Comparison of ENCODE assay signal across 18 cellular contexts in the genomic region with DNA sequence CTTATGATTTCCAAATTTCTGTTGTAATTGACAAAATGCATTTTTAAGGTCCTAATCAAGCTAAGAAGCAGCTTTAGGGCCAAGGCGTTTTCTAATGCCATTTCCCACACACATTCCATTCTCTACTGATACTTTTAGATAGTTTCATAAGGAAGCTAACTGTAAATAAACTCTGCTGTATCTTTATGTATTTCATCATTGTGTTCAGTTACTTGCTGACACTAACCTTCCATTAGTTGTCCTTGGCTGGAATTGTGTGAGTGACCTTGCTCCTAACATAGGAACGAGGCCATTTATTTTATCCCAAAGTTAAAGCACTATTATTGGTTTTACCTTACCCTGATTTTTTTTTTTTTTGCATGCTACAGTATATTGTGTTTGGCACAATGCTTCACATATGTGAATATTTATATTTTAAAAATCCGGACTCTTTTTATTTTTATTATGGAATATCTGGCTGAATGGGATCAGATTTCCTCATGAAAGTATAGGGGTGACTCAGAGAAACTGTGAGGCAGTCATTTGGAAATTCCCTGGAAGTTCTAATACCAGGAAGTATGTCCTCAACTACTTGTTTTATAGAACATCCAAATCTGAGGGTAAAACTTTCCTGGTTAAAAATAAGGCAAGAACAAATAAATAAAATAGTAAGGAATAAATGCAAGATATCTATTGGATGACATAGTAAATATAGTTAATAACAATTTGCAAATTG.
DNase-seq lines count a peak whose midpoint lies in the region; ATAC-seq and TF ChIP-seq lines count a peak whose summit lies in the region.
"Had no signal": no experiment of that assay in that cellular context is flagged by ENCODE, and none has a peak within 500 bp of the region (broad histone marks: within the 10 kb centered on the region; RNA-seq: fewer than 3 reads in every experiment).

No MANE protein-coding gene starts in this region.

- peak overlapping the region; percentile 46 for H3K27ac ChIP-seq in PC-3 (ENCODE audit: low read length)
- H3K27ac ChIP-seq: BLaER1 treated with 17β-estradiol and CSF1 and Interleukin-3, amounts not matched to agents 10 nM and 100 nM; gastroesophageal sphincter; psoas muscle; thyroid gland had no signal

- no peak overlapping the region for H3K4me3 Mint-ChIP-seq in T-cell
- H3K4me3 Mint-ChIP-seq: dendritic cell treated with granulocyte-macrophage colony-stimulating factor and Interleukin-4, amounts not matched to agents 40 ng/mL and 50 ng/mL, for 4 days; T-helper 1 cell treated with Interleukin-12 subunit alpha and Interleukin-12 subunit beta and Interleukin-4 antibody, amounts not matched to agents 30 μg/mL and 1 μg/mL, for 36 hours had no signal

- H3K4me1 Mint-ChIP-seq in T-cell: no peaks in the 10 kb centered on the region

- DNase-seq in AG10803 (ENCODE audit: low read depth) (peak; percentile 39), PC-3 (peak; percentile 40), dermis microvascular lymphatic vessel endothelial cell (ENCODE audit: low read depth in 2 of 2) (peak; percentile 56 to 87), kidney tubule cell (ENCODE audit: low spot score) (peak; percentile 81), inferior parietal cortex (ENCODE audit: extremely low spot score) (no peak), T-cell (no peak), NCI-H526 treated with DMSO at 0.1 percent for 48 hours (lab: John Stamatoyannopoulos, UW) (no peak)
- DNase-seq: activated CD4-positive, alpha-beta T cell treated with anti-CD3 and anti-CD28 coated beads for 4 hours; activated T-cell treated with anti-CD3 and anti-CD28 coated beads, Interleukin-2, amount 50 U/mL, for 1 hour; left cardiac atrium; NCI-H1417; psoas muscle; thyroid gland had no signal

- CTCF ChIA-PET in PC-3 (lab: Charles Lee): no interaction called here
- CTCF ChIA-PET in T-cell (lab: Charles Lee): no interaction called here

- no peak overlapping the region for H3K9ac ChIP-seq in PC-3 (ENCODE audit: low read length)
- H3K9ac ChIP-seq: BLaER1 treated with 17β-estradiol and CSF1 and Interleukin-3, amounts not matched to agents 10 nM and 100 nM had no signal

- H3K4me2 ChIP-seq in PC-3 (ENCODE audit: low read length): no peak overlapping the region
- H3K4me2 ChIP-seq: BLaER1 treated with 17β-estradiol and CSF1 and Interleukin-3, amounts not matched to agents 10 nM and 100 nM had no signal

- no peaks in the 10 kb centered on the region for H3K27me3 ChIP-seq in PC-3 (ENCODE audit: low read length)
- H3K27me3 ChIP-seq: BLaER1 treated with 17β-estradiol and CSF1 and Interleukin-3, amounts not matched to agents 10 nM and 100 nM; gastroesophageal sphincter; thyroid gland had no signal

- H3K4me3 ChIP-seq in AG10803 (ENCODE audit: low read length): no peak overlapping the region
- no peak overlapping the region for H3K4me3 ChIP-seq in PC-3 (ENCODE audit: low read length)
- H3K4me3 ChIP-seq: BLaER1 treated with 17β-estradiol and CSF1 and Interleukin-3, amounts not matched to agents 10 nM and 100 nM; gastroesophageal sphincter; psoas muscle; thyroid gland had no signal

- no peaks in the 10 kb centered on the region for H4K20me1 ChIP-seq in PC-3 (ENCODE audit: low read length)
- H4K20me1 ChIP-seq: BLaER1 treated with 17β-estradiol and CSF1 and Interleukin-3, amounts not matched to agents 10 nM and 100 nM had no signal

- no peaks in the 10 kb centered on the region for H3K36me3 ChIP-seq in PC-3 (ENCODE audit: low read depth, low read length)
- H3K36me3 ChIP-seq: BLaER1 treated with 17β-estradiol and CSF1 and Interleukin-3, amounts not matched to agents 10 nM and 100 nM; gastroesophageal sphincter; thyroid gland had no signal

- ATAC-seq in PC-3 (peak; percentile 76), T-cell (replicated peaks in 1 of 4) (no peak), HG03469 (IDR thresholded peaks at IDR 0.05; ENCODE audit: unreplicated experiment) (no peak)
- ATAC-seq: gastroesophageal sphincter, left cardiac atrium, psoas muscle had no signal

- no peaks in the 10 kb centered on the region for H3K9me2 ChIP-seq in PC-3 (replicated peaks; ENCODE audit: low read length)

- TF ChIP-seq CTCF in AG10803 (conservative IDR thresholded peaks at IDR 0.05; ENCODE audit: low read length): no peak
- TF ChIP-seq CTCF in PC-3 (conservative IDR thresholded peaks at IDR 0.05; ENCODE audit: low read depth, low read length): no peak

- no peaks in the 10 kb centered on the region for H3F3A ChIP-seq in PC-3 (ENCODE audit: low read length, unreplicated experiment)

- H3K9me3 ChIP-seq in PC-3 (ENCODE audit: low read length): no peaks in the 10 kb centered on the region
- H3K9me3 ChIP-seq: BLaER1 treated with 17β-estradiol and CSF1 and Interleukin-3, amounts not matched to agents 10 nM and 100 nM; gastroesophageal sphincter; psoas muscle; thyroid gland had no signal

- no peaks in the 10 kb centered on the region for H3K79me2 ChIP-seq in PC-3 (ENCODE audit: low read length)

- 0 out of 2 replicates have a peak overlapping the region, but pooled peaks have one; percentile 18 for H2AFZ ChIP-seq in PC-3 (ENCODE audit: low read length)

- H3K4me1 ChIP-seq in PC-3 (ENCODE audit: insufficient read depth, low read length): peaks cover 15% of the 10 kb centered on the region
- H3K4me1 ChIP-seq: gastroesophageal sphincter, psoas muscle, thyroid gland had no signal

- intact Hi-C loops in PC-3 (cut with micrococcal nuclease): no loop called here

- POLR2A ChIA-PET in PC-3 (lab: Charles Lee; ENCODE audit: unreplicated experiment) (no interaction called here), T-cell (lab: Charles Lee) (no interaction called here)

- peaks cover 0 to 2% (median 0%) of the 10 kb centered on the region in 3 donors for H3K9me3 Mint-ChIP-seq in T-cell
- H3K9me3 Mint-ChIP-seq: dendritic cell treated with granulocyte-macrophage colony-stimulating factor and Interleukin-4, amounts not matched to agents 40 ng/mL and 50 ng/mL, for 4 days; T-helper 1 cell treated with Interleukin-12 subunit alpha and Interleukin-12 subunit beta and Interleukin-4 antibody, amounts not matched to agents 30 μg/mL and 1 μg/mL, for 36 hours had no signal

- BruUV-seq in PC-3 (replicated peaks; lab: Mats Ljungman, UMichigan): no TSS peak

- no peaks in the 10 kb centered on the region for H3K36me3 Mint-ChIP-seq in T-cell

- H3K27ac Mint-ChIP-seq in T-cell: no peak overlapping the region
- H3K27ac Mint-ChIP-seq: dendritic cell treated with granulocyte-macrophage colony-stimulating factor and Interleukin-4, amounts not matched to agents 40 ng/mL and 50 ng/mL, for 4 days; T-helper 1 cell treated with Interleukin-12 subunit alpha and Interleukin-12 subunit beta and Interleukin-4 antibody, amounts not matched to agents 30 μg/mL and 1 μg/mL, for 36 hours had no signal

- peaks cover 2 to 9% of the 10 kb centered on the region in 2 donors for H3K27me3 Mint-ChIP-seq in T-cell
- H3K27me3 Mint-ChIP-seq: dendritic cell treated with granulocyte-macrophage colony-stimulating factor and Interleukin-4, amounts not matched to agents 40 ng/mL and 50 ng/mL, for 4 days had no signal

Comparison
In these comparisons a context has a peak if more than half of its experiments do, and no peak if none do; other contexts are left out.
1. DNase-seq: peak in AG10803 (single experiment), PC-3 (single experiment), dermis microvascular lymphatic vessel endothelial cell (2 of 2) and kidney tubule cell (single experiment); none in inferior parietal cortex (single experiment), T-cell (0 of 34) and NCI-H526 treated with DMSO at 0.1 percent for 48 hours (single experiment).